8 cellular contexts compared by ENCODE assay signal in genomic region chr6:107113460-107114212, GRCh38. TPM values are rescaled to one million over a fixed set of nuclear protein-coding genes. Genes with fewer than 3 reads are reported as not detected.
DNase-seq lines count a peak whose midpoint lies in the region; ATAC-seq and TF ChIP-seq lines count a peak whose summit lies in the region.

No MANE protein-coding gene starts in this region.

- 38% methylated on average over 17 of the region's 17 CpGs for WGBS in right cardiac atrium
- WGBS in aorta, 2 donors: 23 to 26% methylated on average over 17 of the region's 17 CpGs

- peaks cover 9% of the 10 kb centered on the region for H3K27me3 Mint-ChIP-seq in activated naive CD4-positive, alpha-beta T cell treated with anti-CD3 and anti-CD28 coated beads for 36 hours (ENCODE audit: low read depth)
- peaks cover 5% of the 10 kb centered on the region for H3K27me3 Mint-ChIP-seq in activated B cell treated with CpG ODN at 0.5 μM for 24 hours

- POLR2A ChIA-PET in activated B cell treated with CpG ODN at 0.5 μM for 24 hours (lab: Charles Lee): interaction anchor here (0.6 to 0.8 kb wide), 3 partner anchors 11 to 535 kb away, joined by 3 read pairs; no protein-coding TSS in a partner anchor

- peak overlapping the region; percentile 85 for H3K4me2 ChIP-seq in skeletal muscle satellite cell (ENCODE audit: low read length)

- H3K9me3 Mint-ChIP-seq in activated naive CD4-positive, alpha-beta T cell treated with anti-CD3 and anti-CD28 coated beads for 36 hours: no peaks in the 10 kb centered on the region
- H3K9me3 Mint-ChIP-seq in activated B cell treated with CpG ODN at 0.5 μM for 24 hours: no peaks in the 10 kb centered on the region

- H3K36me3 ChIP-seq in skeletal muscle satellite cell (ENCODE audit: insufficient read depth, low read length) (no peaks in the 10 kb centered on the region), aorta (ENCODE audit: control insufficient read depth in 1 of 2, insufficient read depth in 2 of 2, low read length in 1 of 2) (no peaks in the 10 kb centered on the region)

- H3K27ac ChIP-seq in right cardiac atrium (ENCODE audit: low read length) (no peak overlapping the region), aorta (ENCODE audit: low read depth in 1 of 2, low read length in 2 of 2) (no peak overlapping the region)

- intact Hi-C loops in activated naive CD4-positive, alpha-beta T cell treated with anti-CD3 and anti-CD28 coated beads for 36 hours (cut with micrococcal nuclease): loop anchor here (1.0 to 10.0 kb wide), 4 partner anchors 51 to 1181 kb away; partner anchors contain the start of genes AFG1L, ATG5 and MTRES1
- intact Hi-C loops in activated B cell treated with CpG ODN at 0.5 μM for 24 hours (cut with micrococcal nuclease) (loop anchor here (1.0 to 10.0 kb wide), 4 partner anchors 85 to 1019 kb away; partner anchors contain the start of gene MTRES1), right cardiac atrium (cut with DNase I) (loop anchor here in 1 of 4 donors (5.0 kb wide), 1 partner anchor 86 kb away; the partner anchor contains the start of gene MTRES1), aorta (cut with DNase I) (loop anchor here (5.0 kb wide), 1 partner anchor 86 kb away; the partner anchor contains the start of gene MTRES1 (in 2 of the 2))

- peak overlapping the region; percentile 58 for H3K9ac ChIP-seq in skeletal muscle satellite cell (ENCODE audit: low read depth, low read length)

- H3K9me3 ChIP-seq in right cardiac atrium (ENCODE audit: control insufficient read depth, low read length) (no peaks in the 10 kb centered on the region), skeletal muscle satellite cell (replicated peaks; ENCODE audit: low read length) (no peaks in the 10 kb centered on the region), aorta (ENCODE audit: control insufficient read depth, low read length) (no peaks in the 10 kb centered on the region)

- CTCF ChIA-PET in activated naive CD4-positive, alpha-beta T cell treated with anti-CD3 and anti-CD28 coated beads for 36 hours (lab: Charles Lee): interaction anchor here (0.6 to 2.0 kb wide), 14 partner anchors 11 to 1773 kb away, joined by 3 to 15 read pairs (median 4); partner anchors contain the start of gene MTRES1
- CTCF ChIA-PET in activated B cell treated with CpG ODN at 0.5 μM for 24 hours (lab: Charles Lee): interaction anchor here (0.8 to 1.2 kb wide), 7 partner anchors 11 to 774 kb away, joined by 3 to 5 read pairs (median 3); no protein-coding TSS in a partner anchor

- H3K4me1 ChIP-seq in right cardiac atrium (ENCODE audit: control insufficient read depth, insufficient read depth, low read length): peaks cover 3% of the 10 kb centered on the region
- H3K4me1 ChIP-seq in skeletal muscle satellite cell (ENCODE audit: control insufficient read depth, insufficient read depth, low read length): peaks cover 17% of the 10 kb centered on the region
- H3K4me1 ChIP-seq in aorta (ENCODE audit: control insufficient read depth in 1 of 2, insufficient read depth in 2 of 2, low read length in 2 of 2): peaks cover 0 to 5% of the 10 kb centered on the region in 2 donors

- no peak for TF ChIP-seq CTCF in activated B cell treated with CpG ODN at 0.5 μM for 24 hours (IDR thresholded peaks at IDR 0.05)

- H3K27me3 ChIP-seq in right cardiac atrium (ENCODE audit: control insufficient read depth, insufficient read depth) (no peaks in the 10 kb centered on the region), skeletal muscle satellite cell (ENCODE audit: control insufficient read depth, insufficient read depth, low read length) (peaks cover 12% of the 10 kb centered on the region), aorta (ENCODE audit: control insufficient read depth in 1 of 2, insufficient read depth in 2 of 2, low read length in 1 of 2) (no peaks in the 10 kb centered on the region)

- DNase-seq in activated naive CD4-positive, alpha-beta T cell treated with anti-CD3 and anti-CD28 coated beads for 36 hours: no peak
- no peak for DNase-seq in activated naive CD4-positive, alpha-beta T cell treated with anti-CD3 and anti-CD28 coated beads, Interleukin-2, amount 50 U/mL, for 16 hours
- DNase-seq in activated B cell treated with CpG ODN at 0.5 μM for 24 hours (no peak), right cardiac atrium (peak in 2 of 3 donors; percentile 22 to 70), aorta (no peak)

- H3K27ac Mint-ChIP-seq in activated naive CD4-positive, alpha-beta T cell treated with anti-CD3 and anti-CD28 coated beads for 36 hours: peak overlapping the region; percentile 36
- H3K27ac Mint-ChIP-seq in activated B cell treated with CpG ODN at 0.5 μM for 24 hours: peak overlapping the region; percentile 41

- H3K4me1 Mint-ChIP-seq in activated naive CD4-positive, alpha-beta T cell treated with anti-CD3 and anti-CD28 coated beads for 36 hours (ENCODE audit: low read depth): peaks cover 16% of the 10 kb centered on the region
- peaks cover 19% of the 10 kb centered on the region for H3K4me1 Mint-ChIP-seq in activated B cell treated with CpG ODN at 0.5 μM for 24 hours

- ATAC-seq in activated B cell treated with CpG ODN at 0.5 μM for 24 hours (ENCODE audit: low read depth) (no peak), right cardiac atrium (no peak), aorta (ENCODE audit: low FRiP score) (no peak), HG02884 (IDR thresholded peaks at IDR 0.05; ENCODE audit: unreplicated experiment) (no peak), HG02981 (IDR thresholded peaks at IDR 0.05; ENCODE audit: unreplicated experiment) (no peak)

- no peaks in the 10 kb centered on the region for H3K36me3 Mint-ChIP-seq in activated naive CD4-positive, alpha-beta T cell treated with anti-CD3 and anti-CD28 coated beads for 36 hours (ENCODE audit: low read depth)
- H3K36me3 Mint-ChIP-seq in activated B cell treated with CpG ODN at 0.5 μM for 24 hours (ENCODE audit: low read depth): no peaks in the 10 kb centered on the region

- H3K4me3 ChIP-seq in right cardiac atrium (ENCODE audit: low read length) (peak overlapping the region; percentile 100), skeletal muscle satellite cell (ENCODE audit: low read length) (peak overlapping the region; percentile 88), aorta (ENCODE audit: low read length in 2 of 2) (peak overlapping the region in 1 of 2 donors; percentile 92)

- H3K4me3 Mint-ChIP-seq in activated naive CD4-positive, alpha-beta T cell treated with anti-CD3 and anti-CD28 coated beads for 36 hours: peak overlapping the region; percentile 69
- peak overlapping the region; percentile 77 for H3K4me3 Mint-ChIP-seq in activated B cell treated with CpG ODN at 0.5 μM for 24 hours

RNA-seq across cellular contexts. Expression of gene BEND3, which starts 1.7 kb away (rescaled TPM):
- 1 to 10 TPM; 2.0 to 2.6 TPM for total RNA-seq in activated naive CD4-positive, alpha-beta T cell treated with anti-CD3 and anti-CD28 coated beads for 36 hours
- total RNA-seq in activated B cell treated with CpG ODN at 0.5 μM for 24 hours (3.5 and 3.7 TPM in 2 replicates), right cardiac atrium (1 to 10 TPM in 2 of 4 donors, under 1 TPM in 2; 0.91 to 1.4 (median 0.97) TPM), aorta (1 to 10 TPM; 1.4 to 1.6 TPM)
- polyA plus RNA-seq in right cardiac atrium (0.36 TPM), aorta (under 1 TPM; 0.13 to 0.33 TPM)
- 3.5 and 4.3 TPM in 2 replicates for total RNA-seq in skeletal muscle satellite cell (2012; rRNA removed)

Comparison
In these comparisons a context has a peak if more than half of its experiments do, and no peak if none do; other contexts are left out.
1. DNase-seq: peak in right cardiac atrium (2 of 3); none in activated naive CD4-positive, alpha-beta T cell treated with anti-CD3 and anti-CD28 coated beads for 36 hours (single experiment), activated naive CD4-positive, alpha-beta T cell treated with anti-CD3 and anti-CD28 coated beads, Interleukin-2, amount 50 U/mL, for 16 hours (single experiment), activated B cell treated with CpG ODN at 0.5 μM for 24 hours (single experiment) and aorta (0 of 2).